ENCODE assay signal across 17 cellular contexts in the genomic region with DNA sequence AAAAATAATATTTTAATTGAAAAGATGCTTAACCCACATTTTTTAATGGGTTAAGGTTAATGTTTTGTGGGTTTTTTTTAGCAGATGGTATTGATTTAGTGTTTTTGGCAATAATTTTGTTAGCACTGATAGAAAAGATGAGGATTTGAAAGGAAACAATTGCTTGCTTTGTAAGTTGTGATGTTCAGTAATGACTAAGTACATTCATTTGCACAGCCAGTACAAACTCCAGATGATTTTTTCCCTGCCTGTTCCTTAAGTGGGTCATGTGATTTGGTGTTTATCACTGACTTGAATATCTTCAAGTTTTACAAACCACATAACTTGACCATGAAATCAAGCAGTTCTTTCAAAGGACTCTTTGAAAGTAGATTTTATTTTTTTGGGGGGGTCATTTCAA. TPM values are rescaled to one million over a fixed set of nuclear protein-coding genes. Genes with fewer than 3 reads are reported as not detected.
A peak's percentile ranks its signal among the peaks of the same experiment; 100 is the strongest.
DNase-seq lines count a peak whose midpoint lies in the region; ATAC-seq, FAIRE-seq and TF ChIP-seq lines count a peak whose summit lies in the region.
"Had no signal": no experiment of that assay in that cellular context is flagged by ENCODE, and none has a peak within 500 bp of the region (broad histone marks: within the 10 kb centered on the region; RNA-seq: fewer than 3 reads in every experiment).

No MANE protein-coding gene starts in this region.

- DNase-seq in GM23248, result peak; percentile 74
- peak; percentile 60 for DNase-seq in adipocyte (ENCODE audit: low read depth)
- DNase-seq in globus pallidus (ENCODE audit: low spot score), result peak; percentile 26
- DNase-seq in sigmoid colon, result no peak
- DNase-seq in OCI-M1 (lab: John Stamatoyannopoulos, UW), result no peak
- no peak for DNase-seq in frontal cortex (ENCODE audit: low spot score in 2 of 2)
- no peak for DNase-seq in DMS153 treated with DMSO at 0.1 percent for 48 hours (lab: John Stamatoyannopoulos, UW; ENCODE audit: unreplicated experiment)
- DNase-seq: activated CD8-positive, alpha-beta memory T cell treated with anti-CD3 and anti-CD28 coated beads for 24 hours; activated naive CD4-positive, alpha-beta T cell treated with anti-CD3 and anti-CD28 coated beads for 36 hours; NCI-H1105 treated with DMSO at 0.1 percent for 48 hours; NCI-H524; retina; stimulated activated naive CD8-positive, alpha-beta T cell treated with anti-CD3 and anti-CD28 coated beads, Interleukin-15, amount 100 ng/mL, for 72 hours had no signal

- peak in 1 of 4 donors; percentile 59 for TF ChIP-seq EP300 in sigmoid colon (IDR thresholded peaks at IDR 0.05)

- no peaks in the 10 kb centered on the region for H3K36me3 ChIP-seq in GM23248 (ENCODE audit: low read depth)
- no peaks in the 10 kb centered on the region for H3K36me3 ChIP-seq in adipocyte (ENCODE audit: control insufficient read depth, insufficient read depth, low read length, severe bottlenecking)
- H3K36me3 ChIP-seq in sigmoid colon, result no peaks in the 10 kb centered on the region
- H3K36me3 ChIP-seq: esophagus muscularis mucosa had no signal

- no peak overlapping the region for H3K4me2 ChIP-seq in GM23248 (ENCODE audit: unreplicated experiment)

- H3K4me3 ChIP-seq in GM23248 (no peak overlapping the region), adipocyte (ENCODE audit: low read length) (no peak overlapping the region), sigmoid colon (no peak overlapping the region)
- H3K4me3 ChIP-seq: coronary artery, esophagus muscularis mucosa had no signal

- no peaks in the 10 kb centered on the region for H3F3A ChIP-seq in GM23248 (ENCODE audit: insufficient read depth)

- H3K36me3 Mint-ChIP-seq in activated T-helper 17 cell treated with anti-CD3 and anti-CD28 coated beads, Interleukin-2, amount 50 U/mL, for 72 hours (ENCODE audit: low read depth), result no peaks in the 10 kb centered on the region

- no peaks in the 10 kb centered on the region for H3K27me3 ChIP-seq in GM23248 (replicated peaks; ENCODE audit: insufficient read depth)
- no peaks in the 10 kb centered on the region for H3K27me3 ChIP-seq in adipocyte (replicated peaks; ENCODE audit: control insufficient read depth, insufficient read depth, low read length)
- H3K27me3 ChIP-seq in sigmoid colon, result no peaks in the 10 kb centered on the region
- H3K27me3 ChIP-seq: esophagus muscularis mucosa had no signal

- H4K20me1 ChIP-seq in GM23248 (ENCODE audit: insufficient read depth), result no peaks in the 10 kb centered on the region

- H3K4me1 Mint-ChIP-seq in activated T-helper 17 cell treated with anti-CD3 and anti-CD28 coated beads, Interleukin-2, amount 50 U/mL, for 72 hours, result no peaks in the 10 kb centered on the region
- H3K4me1 Mint-ChIP-seq: stimulated activated naive CD8-positive, alpha-beta T cell treated with anti-CD3 and anti-CD28 coated beads, Interleukin-15, amount 100 ng/mL, for 72 hours had no signal

- H3K4me1 ChIP-seq in GM23248 (ENCODE audit: insufficient read depth) (0 out of 2 replicates have a peak, but pooled peaks cover under 1% of the 10 kb centered on the region), adipocyte (ENCODE audit: control insufficient read depth, insufficient read depth, low read length) (peaks cover 10% of the 10 kb centered on the region), sigmoid colon (peaks cover 0 to 63% (median 38%) of the 10 kb centered on the region in 4 donors)

- in situ Hi-C loops in GM23248 (cut with MboI), result no loop called here

- intact Hi-C loops in sigmoid colon (cut with DNase I), result no loop called here

- H3K9ac ChIP-seq in GM23248, result no peak overlapping the region
- no peak overlapping the region for H3K9ac ChIP-seq in adipocyte (ENCODE audit: low read length)

- no peak for TF ChIP-seq CTCF in sigmoid colon (IDR thresholded peaks at IDR 0.05)

- H3K9me3 Mint-ChIP-seq in activated T-helper 17 cell treated with anti-CD3 and anti-CD28 coated beads, Interleukin-2, amount 50 U/mL, for 72 hours, result no peaks in the 10 kb centered on the region
- H3K9me3 Mint-ChIP-seq: activated naive CD4-positive, alpha-beta T cell treated with anti-CD3 and anti-CD28 coated beads for 36 hours; stimulated activated naive CD8-positive, alpha-beta T cell treated with anti-CD3 and anti-CD28 coated beads, Interleukin-15, amount 100 ng/mL, for 72 hours had no signal

- H3K27ac ChIP-seq in GM23248 (no peak overlapping the region), sigmoid colon (peak overlapping the region in 3 of 4 donors; percentile 51 to 70 (median 69))
- H3K27ac ChIP-seq: coronary artery, RWPE1 had no signal

- H3K27me3 Mint-ChIP-seq in activated T-helper 17 cell treated with anti-CD3 and anti-CD28 coated beads, Interleukin-2, amount 50 U/mL, for 72 hours, result no peaks in the 10 kb centered on the region
- H3K27me3 Mint-ChIP-seq: stimulated activated naive CD8-positive, alpha-beta T cell treated with anti-CD3 and anti-CD28 coated beads, Interleukin-15, amount 100 ng/mL, for 72 hours had no signal

- no peak for FAIRE-seq in frontal cortex (lab: Jason Lieb, UNC)

- H3K9me3 ChIP-seq in GM23248 (ENCODE audit: low read depth) (no peaks in the 10 kb centered on the region), adipocyte (ENCODE audit: control insufficient read depth, low read length) (no peaks in the 10 kb centered on the region), sigmoid colon (no peaks in the 10 kb centered on the region)
- H3K9me3 ChIP-seq: esophagus muscularis mucosa had no signal

- H3K27ac Mint-ChIP-seq in activated T-helper 17 cell treated with anti-CD3 and anti-CD28 coated beads, Interleukin-2, amount 50 U/mL, for 72 hours, result no peak overlapping the region
- H3K27ac Mint-ChIP-seq: activated naive CD4-positive, alpha-beta T cell treated with anti-CD3 and anti-CD28 coated beads for 36 hours; stimulated activated naive CD8-positive, alpha-beta T cell treated with anti-CD3 and anti-CD28 coated beads, Interleukin-15, amount 100 ng/mL, for 72 hours had no signal

- no peak overlapping the region for H2AFZ ChIP-seq in GM23248

- TF ChIP-seq POLR2A in sigmoid colon (IDR thresholded peaks at IDR 0.05), result no peak

- no peak overlapping the region for H3K4me3 Mint-ChIP-seq in activated T-helper 17 cell treated with anti-CD3 and anti-CD28 coated beads, Interleukin-2, amount 50 U/mL, for 72 hours
- H3K4me3 Mint-ChIP-seq: activated naive CD4-positive, alpha-beta T cell treated with anti-CD3 and anti-CD28 coated beads for 36 hours; stimulated activated naive CD8-positive, alpha-beta T cell treated with anti-CD3 and anti-CD28 coated beads, Interleukin-15, amount 100 ng/mL, for 72 hours had no signal

- no peak for ATAC-seq in activated T-helper 17 cell treated with anti-CD3 and anti-CD28 coated beads, Interleukin-2, amount 50 U/mL, for 72 hours (replicated peaks)
- ATAC-seq: stimulated activated naive CD8-positive, alpha-beta T cell treated with anti-CD3 and anti-CD28 coated beads, Interleukin-15, amount 100 ng/mL, for 72 hours had no signal

- H3K9me2 ChIP-seq in GM23248 (ENCODE audit: insufficient read depth), result no peaks in the 10 kb centered on the region

- peaks cover 21% of the 10 kb centered on the region; the same call in 1 of the 2 replicates for H3K79me2 ChIP-seq in GM23248 (ENCODE audit: insufficient read depth)

RNA-seq across cellular contexts. Expression of a gene that starts 15.0 kb away (rescaled TPM):
- 1.5 and 2.6 TPM in 2 replicates for total RNA-seq in GM23248 (2014; rRNA removed; shearing (Covaris generic))
- polyA plus RNA-seq in GM23248 (2016; fragmentation: Nextera tagmentation; extraction: Ambion mirVana) (3.1 and 3.6 TPM in 2 replicates), sigmoid colon (1 to 10 TPM in 1 of 3 donors, under 1 TPM in 2; 0.46 to 3.8 (median 0.60) TPM)
- total RNA-seq in sigmoid colon (10 to 100 TPM; 17.1 to 31.3 (median 23.5) TPM), frontal cortex (9.0 TPM)
- total RNA-seq in activated T-helper 17 cell treated with anti-CD3 and anti-CD28 coated beads, Interleukin-2, amount 50 U/mL, for 72 hours, result 1 to 10 TPM; 1.8 to 2.1 TPM

Comparison
In these comparisons a context has a peak if more than half of its experiments do, and no peak if none do; other contexts are left out.
1. DNase-seq: peak in GM23248 (single experiment), adipocyte (single experiment) and globus pallidus (single experiment); none in sigmoid colon (single experiment), OCI-M1 (single experiment), frontal cortex (0 of 2) and DMS153 treated with DMSO at 0.1 percent for 48 hours (single experiment).